Comparison of ENCODE assay signal across 18 cellular contexts in the genomic region with DNA sequence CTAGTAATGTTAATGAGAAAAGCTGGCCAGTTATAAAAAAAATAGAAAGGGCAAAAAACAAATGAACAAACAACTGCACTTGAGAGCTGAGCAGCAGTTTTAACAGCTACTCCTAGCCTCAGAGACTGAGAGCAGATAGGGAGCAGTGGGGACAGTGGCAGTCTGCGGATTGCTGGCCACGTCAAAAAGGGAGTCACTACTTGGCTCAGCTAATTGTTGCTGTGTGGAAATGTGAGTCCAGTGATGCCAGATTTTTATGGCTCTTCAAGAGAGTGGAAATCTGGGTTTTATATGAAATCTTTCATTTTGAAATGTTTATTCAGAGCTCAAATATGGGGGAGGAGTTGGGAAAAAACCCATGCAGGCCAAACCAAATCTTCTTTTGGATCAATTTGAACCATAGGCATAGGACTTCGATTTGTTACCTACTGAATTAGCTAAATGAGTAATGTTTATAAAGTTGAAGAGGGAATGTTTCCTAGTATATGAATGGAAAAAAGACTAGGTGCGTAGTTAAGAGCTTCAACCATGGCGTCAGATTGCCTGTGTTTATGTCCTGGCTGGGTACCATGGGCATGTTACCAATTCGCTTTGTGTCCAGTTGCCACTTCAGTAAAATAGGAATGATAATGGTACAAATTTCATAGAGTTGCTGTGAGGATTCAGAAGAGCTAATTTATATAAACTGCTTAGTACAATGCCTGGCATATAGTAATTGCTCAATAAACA.
DNase-seq lines count a peak whose midpoint lies in the region; ATAC-seq, FAIRE-seq and TF ChIP-seq lines count a peak whose summit lies in the region.
"Had no signal": no experiment of that assay in that cellular context is flagged by ENCODE, and none has a peak within 500 bp of the region (broad histone marks: within the 10 kb centered on the region; RNA-seq: fewer than 3 reads in every experiment).

No MANE protein-coding gene starts in this region.

- DNase-seq in AG08395 (ENCODE audit: low spot score) (peak; percentile 64), RWPE2 (ENCODE audit: low spot score) (no peak), pancreas (no peak), upper lobe of right lung (no peak), dermis blood vessel endothelial cell (no peak), RWPE1 (ENCODE audit: low spot score) (no peak), NCI-H524 (lab: John Stamatoyannopoulos, UW) (no peak)
- DNase-seq: activated B cell treated with CpG ODN at 0.5 μM for 24 hours; activated naive CD4-positive, alpha-beta T cell; effector CD4-positive, alpha-beta T cell; NCI-H1694 treated with DMSO at 0.1 percent for 48 hours; NCI-H510A; stimulated activated naive CD8-positive, alpha-beta T cell treated with anti-CD3 and anti-CD28 coated beads, Interleukin-15, amount 100 ng/mL, for 72 hours; T-helper 1 cell had no signal

- intact Hi-C loops in pancreas (cut with DNase I) (no loop called here), upper lobe of right lung (cut with DNase I) (no loop called here)

- POLR2A ChIA-PET in RWPE1 (lab: Yijun Ruan, JAX; ENCODE audit: low non-redundant PET): no interaction called here

- 48 to 55% methylated on average over 6 of the region's 6 CpGs for WGBS in gastroesophageal sphincter (ENCODE audit: low coverage in 1 of 2), 2 donors
- 85 to 94% methylated on average over 6 of the region's 6 CpGs for WGBS in pancreas, 2 donors

- H3K27ac ChIP-seq in RWPE2 (ENCODE audit: poor library complexity, severe bottlenecking): peak overlapping the region; percentile 58
- peak overlapping the region; percentile 63 to 93 (median 80) for H3K27ac ChIP-seq in gastroesophageal sphincter
- no peak overlapping the region for H3K27ac ChIP-seq in pancreas
- H3K27ac ChIP-seq in upper lobe of right lung: no peak overlapping the region
- H3K27ac ChIP-seq in RWPE1: no peak overlapping the region

- H3K36me3 ChIP-seq in RWPE2 (ENCODE audit: low read depth) (no peaks in the 10 kb centered on the region), gastroesophageal sphincter (no peaks in the 10 kb centered on the region), pancreas (no peaks in the 10 kb centered on the region), upper lobe of right lung (no peaks in the 10 kb centered on the region)

- CTCF ChIA-PET in RWPE1 (lab: Yijun Ruan, JAX): interaction anchor here (0.6 kb wide), 1 partner anchor 61 kb away, joined by 5 read pairs; no protein-coding TSS in a partner anchor

- ATAC-seq in RWPE2 (ENCODE audit: low read depth): no peak
- ATAC-seq in gastroesophageal sphincter: peak; percentile 92
- peak in 3 of 4 donors; percentile 30 to 58 (median 42) for ATAC-seq in pancreas
- ATAC-seq in upper lobe of right lung: no peak
- ATAC-seq: Panc1; stimulated activated naive CD8-positive, alpha-beta T cell treated with anti-CD3 and anti-CD28 coated beads, Interleukin-15, amount 100 ng/mL, for 72 hours had no signal

- H3K4me1 ChIP-seq in RWPE2 (ENCODE audit: insufficient read depth, poor library complexity, severe bottlenecking): peaks cover 25% of the 10 kb centered on the region
- peaks cover 0 to 24% (median 0%) of the 10 kb centered on the region in 3 donors for H3K4me1 ChIP-seq in gastroesophageal sphincter
- no peaks in the 10 kb centered on the region for H3K4me1 ChIP-seq in pancreas
- no peaks in the 10 kb centered on the region for H3K4me1 ChIP-seq in upper lobe of right lung

- TF ChIP-seq EP300 in gastroesophageal sphincter (IDR thresholded peaks at IDR 0.05): peak; percentile 61

- H3K9me3 ChIP-seq in RWPE2 (ENCODE audit: severe bottlenecking) (no peaks in the 10 kb centered on the region), gastroesophageal sphincter (no peaks in the 10 kb centered on the region), pancreas (no peaks in the 10 kb centered on the region), upper lobe of right lung (no peaks in the 10 kb centered on the region)

- no peak for TF ChIP-seq CTCF in RWPE2 (IDR thresholded peaks at IDR 0.05; ENCODE audit: poor library complexity, severe bottlenecking)
- no peak for TF ChIP-seq CTCF in gastroesophageal sphincter (IDR thresholded peaks at IDR 0.05)
- no peak for TF ChIP-seq CTCF in pancreas (IDR thresholded peaks at IDR 0.05)
- no peak for TF ChIP-seq CTCF in upper lobe of right lung (IDR thresholded peaks at IDR 0.05)
- TF ChIP-seq CTCF in RWPE1 (conservative IDR thresholded peaks at IDR 0.05; ENCODE audit: low read depth): no peak

- no peak for FAIRE-seq in pancreas (lab: Jason Lieb, UNC)
- FAIRE-seq: A204.1, G401.6 had no signal

- no peak for TF ChIP-seq POLR2A in gastroesophageal sphincter (IDR thresholded peaks at IDR 0.05)

- H3K27me3 ChIP-seq in RWPE2 (ENCODE audit: insufficient read depth, poor library complexity, severe bottlenecking) (no peaks in the 10 kb centered on the region), gastroesophageal sphincter (no peaks in the 10 kb centered on the region), pancreas (no peaks in the 10 kb centered on the region), upper lobe of right lung (no peaks in the 10 kb centered on the region)

- no peak overlapping the region for H3K4me3 ChIP-seq in RWPE2 (ENCODE audit: severe bottlenecking)
- no peak overlapping the region for H3K4me3 ChIP-seq in gastroesophageal sphincter
- H3K4me3 ChIP-seq in pancreas: no peak overlapping the region
- no peak overlapping the region for H3K4me3 ChIP-seq in upper lobe of right lung

Comparison
In these comparisons a context has a peak if more than half of its experiments do, and no peak if none do; other contexts are left out.
1. ATAC-seq: peak in gastroesophageal sphincter (single experiment) and pancreas (3 of 4); none in RWPE2 (single experiment) and upper lobe of right lung (single experiment).
2. H3K27ac ChIP-seq: peak in RWPE2 (single experiment) and gastroesophageal sphincter (4 of 4); none in pancreas (0 of 4), upper lobe of right lung (single experiment) and RWPE1 (single experiment).